8 cellular contexts compared by ENCODE assay signal in the genomic region with DNA sequence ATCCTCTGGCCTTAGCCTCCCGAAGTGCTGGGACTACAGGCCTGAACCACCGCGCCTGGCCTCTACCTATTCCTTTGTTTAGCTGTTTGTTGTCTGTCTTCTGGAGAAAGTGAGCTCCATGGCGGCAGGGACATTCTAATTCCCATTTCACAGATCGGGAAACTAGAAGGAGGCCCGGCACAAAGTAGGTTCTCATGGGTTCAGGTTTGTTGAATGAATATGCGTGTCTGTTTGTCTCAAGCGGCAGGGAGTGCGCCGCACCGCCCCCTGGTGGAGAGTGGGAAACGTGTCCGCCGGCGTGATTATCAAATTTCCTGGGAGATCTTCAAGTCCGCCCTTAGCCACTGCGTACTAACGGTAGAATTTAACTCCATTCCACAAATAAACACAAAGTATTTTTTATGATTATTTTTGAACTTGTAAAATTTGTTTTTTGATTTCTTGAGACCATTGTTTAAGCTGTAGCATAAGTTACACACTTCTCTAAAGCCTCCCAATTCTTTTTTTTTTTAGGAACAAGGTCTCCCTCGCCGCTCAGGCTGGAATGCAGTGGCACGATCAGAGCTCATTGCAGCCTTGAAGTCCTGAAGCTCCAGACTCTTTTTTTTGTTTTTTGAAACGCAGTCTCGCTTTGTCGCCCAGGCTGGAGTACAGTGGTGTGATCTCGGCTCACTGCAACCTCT. TPM values are rescaled to one million over a fixed set of nuclear protein-coding genes. Genes with fewer than 3 reads are reported as not detected.
DNase-seq lines count a peak whose midpoint lies in the region; ATAC-seq and TF ChIP-seq lines count a peak whose summit lies in the region.

No MANE protein-coding gene starts in this region.

- peaks cover 6 to 16% of the 10 kb centered on the region in 2 donors for H3K4me1 Mint-ChIP-seq in stimulated activated naive B cell treated with anti-CD40 and anti-IgM and Interleukin-4, amounts not matched to agents 10 μg/mL and 1 μg/mL and 100 μg/mL, for 72 hours
- peaks cover 12% of the 10 kb centered on the region for H3K4me1 Mint-ChIP-seq in stimulated activated memory B cell treated with anti-CD40 and anti-IgM and Interleukin-4, amounts not matched to agents 10 μg/mL and 1 μg/mL and 100 μg/mL, for 72 hours

- peaks cover 0 to 4% of the 10 kb centered on the region in 2 donors for H3K36me3 Mint-ChIP-seq in stimulated activated naive B cell treated with anti-CD40 and anti-IgM and Interleukin-4, amounts not matched to agents 10 μg/mL and 1 μg/mL and 100 μg/mL, for 72 hours
- H3K36me3 Mint-ChIP-seq in stimulated activated memory B cell treated with anti-CD40 and anti-IgM and Interleukin-4, amounts not matched to agents 10 μg/mL and 1 μg/mL and 100 μg/mL, for 72 hours = no peaks in the 10 kb centered on the region

- H3K4me3 Mint-ChIP-seq in stimulated activated naive B cell treated with anti-CD40 and anti-IgM and Interleukin-4, amounts not matched to agents 10 μg/mL and 1 μg/mL and 100 μg/mL, for 72 hours = no peak overlapping the region
- H3K4me3 Mint-ChIP-seq in stimulated activated memory B cell treated with anti-CD40 and anti-IgM and Interleukin-4, amounts not matched to agents 10 μg/mL and 1 μg/mL and 100 μg/mL, for 72 hours = no peak overlapping the region

- peak; percentile 46 for ATAC-seq in mucosa of descending colon
- ATAC-seq in stimulated activated naive B cell treated with anti-CD40 and anti-IgM and Interleukin-4, amounts not matched to agents 10 μg/mL and 1 μg/mL and 100 μg/mL, for 72 hours (replicated peaks) = peak in 1 of 2 donors; percentile 19
- ATAC-seq in stimulated activated memory B cell treated with anti-CD40 and anti-IgM and Interleukin-4, amounts not matched to agents 10 μg/mL and 1 μg/mL and 100 μg/mL, for 72 hours = no peak

- H3K27me3 ChIP-seq in effector memory CD4-positive, alpha-beta T cell (replicated peaks; ENCODE audit: control insufficient read depth, insufficient read depth, low read length, poor library complexity, severe bottlenecking) = no peaks in the 10 kb centered on the region

- peaks cover 7 to 15% of the 10 kb centered on the region in 2 donors for H3K27me3 Mint-ChIP-seq in stimulated activated naive B cell treated with anti-CD40 and anti-IgM and Interleukin-4, amounts not matched to agents 10 μg/mL and 1 μg/mL and 100 μg/mL, for 72 hours
- no peaks in the 10 kb centered on the region for H3K27me3 Mint-ChIP-seq in stimulated activated memory B cell treated with anti-CD40 and anti-IgM and Interleukin-4, amounts not matched to agents 10 μg/mL and 1 μg/mL and 100 μg/mL, for 72 hours

- intact Hi-C loops in mucosa of descending colon (cut with DNase I, micrococcal nuclease) = loop anchor here (5.0 kb wide), 3 partner anchors 40 to 100 kb away; no protein-coding TSS in a partner anchor

- DNase-seq in SHP77 (lab: John Stamatoyannopoulos, UW) (peak; percentile 52 to 56), SHP77 treated with DMSO at 0.1 percent for 48 hours (lab: John Stamatoyannopoulos, UW) (no peak), NCI-H748 (lab: John Stamatoyannopoulos, UW; ENCODE audit: unreplicated experiment) (peak; percentile 66), mucosa of descending colon (peak; percentile 82 to 87 (median 82))
- peak; percentile 94 for DNase-seq in activated CD8-positive, alpha-beta memory T cell treated with anti-CD3 and anti-CD28 coated beads for 24 hours
- DNase-seq in effector memory CD4-positive, alpha-beta T cell = peak in 2 of 3 donors; percentile 62 to 65
- no peak for DNase-seq in stimulated activated naive B cell treated with anti-CD40 and anti-IgM and Interleukin-4, amounts not matched to agents 10 μg/mL and 1 μg/mL and 100 μg/mL, for 72 hours

- no peak overlapping the region for H3K27ac ChIP-seq in effector memory CD4-positive, alpha-beta T cell (ENCODE audit: insufficient read depth, low read length, poor library complexity, severe bottlenecking)

- no peaks in the 10 kb centered on the region for H3K9me3 Mint-ChIP-seq in stimulated activated naive B cell treated with anti-CD40 and anti-IgM and Interleukin-4, amounts not matched to agents 10 μg/mL and 1 μg/mL and 100 μg/mL, for 72 hours
- H3K9me3 Mint-ChIP-seq in stimulated activated memory B cell treated with anti-CD40 and anti-IgM and Interleukin-4, amounts not matched to agents 10 μg/mL and 1 μg/mL and 100 μg/mL, for 72 hours = peaks cover 3% of the 10 kb centered on the region

- H3K4me3 ChIP-seq in effector memory CD4-positive, alpha-beta T cell (ENCODE audit: insufficient read depth, low read depth, low read length, poor library complexity, severe bottlenecking) = no peak overlapping the region
- H3K4me3 ChIP-seq in mucosa of descending colon = no peak overlapping the region

- peaks cover 13% of the 10 kb centered on the region for H3K4me1 ChIP-seq in effector memory CD4-positive, alpha-beta T cell (ENCODE audit: control insufficient read depth, insufficient read depth, low read length, poor library complexity, severe bottlenecking)
- H3K4me1 ChIP-seq in mucosa of descending colon (ENCODE audit: low read depth) = peaks cover 13% of the 10 kb centered on the region

- TF ChIP-seq CTCF in mucosa of descending colon (IDR thresholded peaks at IDR 0.05) = peak; percentile 83

- peak overlapping the region; percentile 40 for H3K27ac Mint-ChIP-seq in stimulated activated naive B cell treated with anti-CD40 and anti-IgM and Interleukin-4, amounts not matched to agents 10 μg/mL and 1 μg/mL and 100 μg/mL, for 72 hours
- H3K27ac Mint-ChIP-seq in stimulated activated memory B cell treated with anti-CD40 and anti-IgM and Interleukin-4, amounts not matched to agents 10 μg/mL and 1 μg/mL and 100 μg/mL, for 72 hours = no peak overlapping the region

- H3K36me3 ChIP-seq in effector memory CD4-positive, alpha-beta T cell (ENCODE audit: control insufficient read depth, insufficient read depth, low read length) = no peaks in the 10 kb centered on the region
- H3K36me3 ChIP-seq in mucosa of descending colon (ENCODE audit: low read depth) = no peaks in the 10 kb centered on the region

- H3K9me3 ChIP-seq in effector memory CD4-positive, alpha-beta T cell (ENCODE audit: control insufficient read depth, low read length) = no peaks in the 10 kb centered on the region
- no peaks in the 10 kb centered on the region for H3K9me3 ChIP-seq in mucosa of descending colon

RNA-seq across cellular contexts. Expression of a gene that starts 8.9 kb away (rescaled TPM):
- total RNA-seq in mucosa of descending colon = 10 to 100 TPM; 33.3 to 46.9 (median 38.7) TPM

RNA-seq across cellular contexts. Expression of a gene that starts 16.4 kb away (rescaled TPM):
- 10 to 100 TPM; 18.3 to 24.9 (median 22.8) TPM for total RNA-seq in mucosa of descending colon

RNA-seq across cellular contexts. Expression of a gene that starts 27.2 kb away (rescaled TPM):
- total RNA-seq in mucosa of descending colon = 10 to 100 TPM; 14.7 to 28.9 (median 16.7) TPM

Comparison
In these comparisons a context has a peak if more than half of its experiments do, and no peak if none do; other contexts are left out.
1. DNase-seq: peak in SHP77 (2 of 2), NCI-H748 (single experiment), activated CD8-positive, alpha-beta memory T cell treated with anti-CD3 and anti-CD28 coated beads for 24 hours (single experiment), effector memory CD4-positive, alpha-beta T cell (2 of 3) and mucosa of descending colon (3 of 3); none in SHP77 treated with DMSO at 0.1 percent for 48 hours (single experiment) and stimulated activated naive B cell treated with anti-CD40 and anti-IgM and Interleukin-4, amounts not matched to agents 10 μg/mL and 1 μg/mL and 100 μg/mL, for 72 hours (single experiment).